In the genomic region with DNA sequence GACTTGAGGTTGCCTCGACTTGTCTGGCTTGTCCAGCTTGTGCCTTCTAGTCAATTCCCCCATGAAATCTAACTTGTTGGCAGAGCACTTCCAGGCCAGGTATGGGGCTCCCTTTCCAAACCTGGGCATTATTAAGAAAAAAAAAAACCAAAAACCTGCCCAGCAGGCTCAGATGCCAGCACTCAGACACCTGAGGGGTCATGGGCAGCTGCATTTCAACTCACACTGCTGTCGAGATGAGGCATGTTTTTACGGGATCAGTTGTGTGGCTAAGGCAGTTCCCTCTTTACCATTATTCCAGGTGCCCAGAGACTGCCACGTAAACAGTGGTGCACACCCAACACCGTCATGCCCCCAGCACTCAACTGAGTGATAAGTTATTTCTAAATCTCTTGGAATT, we compare ENCODE assay signal across 18 cellular contexts. TPM values are rescaled to one million over a fixed set of nuclear protein-coding genes. Genes with fewer than 3 reads are reported as not detected.
DNase-seq lines count a peak whose midpoint lies in the region; ATAC-seq and TF ChIP-seq lines count a peak whose summit lies in the region.
"Had no signal": no experiment of that assay in that cellular context is flagged by ENCODE, and none has a peak within 500 bp of the region (broad histone marks: within the 10 kb centered on the region; RNA-seq: fewer than 3 reads in every experiment).

No MANE protein-coding gene starts in this region.

- H3K27ac ChIP-seq in PC-3 (ENCODE audit: low read length), result no peak overlapping the region
- peak overlapping the region; percentile 77 for H3K27ac ChIP-seq in suprapubic skin
- H3K27ac ChIP-seq: SJSA1 had no signal

- H3K9me3 ChIP-seq in PC-3 (ENCODE audit: low read length), result no peaks in the 10 kb centered on the region
- no peaks in the 10 kb centered on the region for H3K9me3 ChIP-seq in suprapubic skin
- H3K9me3 ChIP-seq: Caco-2, SJSA1 had no signal

- H3K36me3 Mint-ChIP-seq in activated T-cell treated with anti-CD3 and anti-CD28 coated beads, Interleukin-2, amount 50 U/mL, for 24 hours (ENCODE audit: low read depth), result peaks cover 81% of the 10 kb centered on the region

- H3K4me1 ChIP-seq in PC-3 (ENCODE audit: insufficient read depth, low read length) (peaks cover 6% of the 10 kb centered on the region; the same call in 1 of the 2 replicates), suprapubic skin (peaks cover 75% of the 10 kb centered on the region)
- H3K4me1 ChIP-seq: Caco-2, SJSA1 had no signal

- TF ChIP-seq CTCF in PC-3 (conservative IDR thresholded peaks at IDR 0.05; ENCODE audit: low read depth, low read length) (no peak), epithelial cell of esophagus (IDR thresholded peaks at IDR 0.05; ENCODE audit: insufficient read depth, low read depth, low read length, missing control alignments) (no peak), suprapubic skin (IDR thresholded peaks at IDR 0.05) (no peak)

- peaks cover 26% of the 10 kb centered on the region for H3K36me3 ChIP-seq in PC-3 (ENCODE audit: low read depth, low read length)
- H3K36me3 ChIP-seq in suprapubic skin, result peaks cover 21% of the 10 kb centered on the region

- ATAC-seq in PC-3, result no peak
- ATAC-seq: Right ventricle myocardium inferior had no signal

- no TSS peak for BruUV-seq in PC-3 (replicated peaks; lab: Mats Ljungman, UMichigan)

- intact Hi-C loops in PC-3 (cut with micrococcal nuclease), result no loop called here
- intact Hi-C loops in posterior vena cava (cut with DNase I), result no loop called here

- POLR2A ChIA-PET in PC-3 (lab: Charles Lee; ENCODE audit: unreplicated experiment), result no interaction called here

- 53% methylated on average over 5 of the region's 5 CpGs for WGBS in suprapubic skin

- peaks cover 40% of the 10 kb centered on the region for H3K79me2 ChIP-seq in PC-3 (ENCODE audit: low read length)

- no peak overlapping the region for H3K27ac Mint-ChIP-seq in activated T-cell treated with anti-CD3 and anti-CD28 coated beads, Interleukin-2, amount 50 U/mL, for 24 hours

- CTCF ChIA-PET in PC-3 (lab: Charles Lee), result no interaction called here

- H3K27me3 Mint-ChIP-seq in activated T-cell treated with anti-CD3 and anti-CD28 coated beads, Interleukin-2, amount 50 U/mL, for 24 hours, result no peaks in the 10 kb centered on the region
- H3K27me3 Mint-ChIP-seq: CD4-positive, alpha-beta memory T cell; IgD-negative memory B cell had no signal

- no peak overlapping the region for H3K4me3 ChIP-seq in PC-3 (ENCODE audit: low read length)
- no peak overlapping the region for H3K4me3 ChIP-seq in epithelial cell of esophagus (ENCODE audit: low read length)
- H3K4me3 ChIP-seq in suprapubic skin, result no peak overlapping the region
- H3K4me3 ChIP-seq: SJSA1 had no signal

- no peak overlapping the region for H3K9ac ChIP-seq in PC-3 (ENCODE audit: low read length)

- peaks cover 20% of the 10 kb centered on the region for H3K4me1 Mint-ChIP-seq in activated T-cell treated with anti-CD3 and anti-CD28 coated beads, Interleukin-2, amount 50 U/mL, for 24 hours (ENCODE audit: low read depth)

- H3K27me3 ChIP-seq in PC-3 (ENCODE audit: low read length) (no peaks in the 10 kb centered on the region), suprapubic skin (no peaks in the 10 kb centered on the region)
- H3K27me3 ChIP-seq: SJSA1 had no signal

- no peaks in the 10 kb centered on the region for H3K9me2 ChIP-seq in PC-3 (replicated peaks; ENCODE audit: low read length)

- H3K4me2 ChIP-seq in PC-3 (ENCODE audit: low read length), result no peak overlapping the region

- no peaks in the 10 kb centered on the region for H3K9me3 Mint-ChIP-seq in activated T-cell treated with anti-CD3 and anti-CD28 coated beads, Interleukin-2, amount 50 U/mL, for 24 hours
- H3K9me3 Mint-ChIP-seq: CD4-positive, alpha-beta memory T cell; IgD-negative memory B cell had no signal

- TF ChIP-seq POLR2A in suprapubic skin (IDR thresholded peaks at IDR 0.05), result no peak

- DNase-seq in PC-3, result peak; percentile 10
- DNase-seq in epithelial cell of esophagus (ENCODE audit: low read depth), result peak; percentile 60
- DNase-seq in posterior vena cava (ENCODE audit: low spot score), result peak; percentile 25
- DNase-seq in suprapubic skin (ENCODE audit: low spot score in 2 of 2), result no peak
- DNase-seq in dedifferentiated amniotic fluid mesenchymal stem cell (ENCODE audit: extremely low spot score), result no peak
- no peak for DNase-seq in NCI-H524 (lab: John Stamatoyannopoulos, UW)
- no peak for DNase-seq in activated T-cell treated with anti-CD3 and anti-CD28 coated beads, Interleukin-2, amount 50 U/mL, for 24 hours
- DNase-seq: Caco-2; CD4-positive, alpha-beta memory T cell; DMS 273 treated with DMSO at 0.1 percent for 48 hours; GDM1; NCI-H1694; NCI-H2081; NCI-H2171; NCI-H526 had no signal

- no peak overlapping the region for H2AFZ ChIP-seq in PC-3 (ENCODE audit: low read length)

- H3K4me3 Mint-ChIP-seq in activated T-cell treated with anti-CD3 and anti-CD28 coated beads, Interleukin-2, amount 50 U/mL, for 24 hours, result no peak overlapping the region
- H3K4me3 Mint-ChIP-seq: IgD-negative memory B cell had no signal

- TF ChIP-seq EP300 in suprapubic skin (IDR thresholded peaks at IDR 0.05), result no peak

- H4K20me1 ChIP-seq in PC-3 (ENCODE audit: low read length), result peaks cover 35% of the 10 kb centered on the region

- no peaks in the 10 kb centered on the region for H3F3A ChIP-seq in PC-3 (ENCODE audit: low read length, unreplicated experiment)

RNA-seq across cellular contexts. Expression of a gene that starts 17.8 kb away (rescaled TPM):
- 58.1 and 70.8 TPM in 2 replicates for total RNA-seq in PC-3 (2014; rRNA removed)
- 10 to 100 TPM; 18.5 to 18.7 TPM for total RNA-seq in posterior vena cava
- total RNA-seq in suprapubic skin, result 10 to 100 TPM; 25.6 to 38.0 (median 33.8) TPM

RNA-seq across cellular contexts. Expression of a gene that starts 57.1 kb away (rescaled TPM):
- total RNA-seq in PC-3 (2014; rRNA removed) (0.69 and 0.73 TPM in 2 replicates), posterior vena cava (1 to 10 TPM; 7.8 to 8.8 TPM), suprapubic skin (10 to 100 TPM; 11.2 to 21.1 (median 14.6) TPM)

Comparison
In these comparisons a context has a peak if more than half of its experiments do, and no peak if none do; other contexts are left out.
1. DNase-seq: peak in PC-3 (single experiment), epithelial cell of esophagus (single experiment) and posterior vena cava (single experiment); none in suprapubic skin (0 of 2), dedifferentiated amniotic fluid mesenchymal stem cell (single experiment), NCI-H524 (0 of 2) and activated T-cell treated with anti-CD3 and anti-CD28 coated beads, Interleukin-2, amount 50 U/mL, for 24 hours (single experiment).